ENCODE assay signal across 10 cellular contexts in the genomic region with DNA sequence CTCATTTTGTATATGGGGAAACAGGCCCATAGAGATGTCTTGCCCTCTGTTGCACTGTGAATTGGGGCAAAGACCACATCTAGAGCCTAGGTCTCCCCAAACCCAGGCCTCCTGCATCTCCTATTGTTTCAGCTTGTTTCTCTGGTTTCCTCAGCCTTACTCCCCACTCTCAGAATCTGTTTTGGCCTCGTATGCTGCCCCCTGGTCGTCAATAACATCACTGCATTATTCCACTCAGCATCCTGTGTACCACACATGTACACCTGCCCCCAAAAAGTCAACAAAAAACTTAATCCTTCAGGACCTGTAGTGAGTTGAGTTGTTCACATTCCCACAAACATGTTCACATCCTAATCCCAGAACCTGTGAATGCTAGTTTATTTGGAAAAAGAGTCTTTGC.
DNase-seq lines count a peak whose midpoint lies in the region; ATAC-seq, FAIRE-seq and TF ChIP-seq lines count a peak whose summit lies in the region.
"Had no signal": no experiment of that assay in that cellular context is flagged by ENCODE, and none has a peak within 500 bp of the region (broad histone marks: within the 10 kb centered on the region; RNA-seq: fewer than 3 reads in every experiment).

No MANE protein-coding gene starts in this region.

- no peaks in the 10 kb centered on the region for H3K27me3 ChIP-seq in psoas muscle (ENCODE audit: insufficient read depth in 3 of 3, low read length in 2 of 3)
- no peaks in the 10 kb centered on the region for H3K27me3 ChIP-seq in gastroesophageal sphincter

- ATAC-seq in psoas muscle: peak in 2 of 4 donors; percentile 54 to 58
- ATAC-seq in gastroesophageal sphincter: no peak

- H3K36me3 ChIP-seq in psoas muscle (ENCODE audit: insufficient read depth in 1 of 2, low read depth in 1 of 2) (no peaks in the 10 kb centered on the region), gastroesophageal sphincter (no peaks in the 10 kb centered on the region)

- intact Hi-C loops in psoas muscle (cut with DNase I): loop anchor here (2.0 to 10.0 kb wide), 2 partner anchors 99 to 101 kb away; no protein-coding TSS in a partner anchor

- TF ChIP-seq CTCF in GM12873 (IDR thresholded peaks at IDR 0.05; ENCODE audit: insufficient read depth, low read depth, low read length, missing control alignments) (peak; percentile 60), epithelial cell of esophagus (IDR thresholded peaks at IDR 0.05; ENCODE audit: insufficient read depth, low read depth, low read length, missing control alignments) (peak; percentile 66), psoas muscle (IDR thresholded peaks at IDR 0.05) (peak; percentile 34), gastroesophageal sphincter (IDR thresholded peaks at IDR 0.05) (peak in 2 of 4 experiments; percentile 12 to 46)

- no peak for TF ChIP-seq POLR2A in gastroesophageal sphincter (IDR thresholded peaks at IDR 0.05)

- H3K27ac ChIP-seq in psoas muscle (no peak overlapping the region), gastroesophageal sphincter (no peak overlapping the region)

- FAIRE-seq in HTR-8/SVneo (lab: Jason Lieb, UNC): no peak
- FAIRE-seq: endometrium had no signal

- WGBS in psoas muscle, 3 donors: 14 to 31% (median 15%) methylated on average over 2 of the region's 2 CpGs
- WGBS in gastroesophageal sphincter (ENCODE audit: low coverage in 1 of 2), 2 donors: 21 to 28% methylated on average over 2 of the region's 2 CpGs

- H3K9me3 ChIP-seq in psoas muscle (no peaks in the 10 kb centered on the region), gastroesophageal sphincter (no peaks in the 10 kb centered on the region)

- no peaks in the 10 kb centered on the region for H3K4me1 ChIP-seq in psoas muscle
- H3K4me1 ChIP-seq in gastroesophageal sphincter: no peaks in the 10 kb centered on the region

- H3K4me3 ChIP-seq in epithelial cell of esophagus (ENCODE audit: low read length) (no peak overlapping the region), psoas muscle (no peak overlapping the region), gastroesophageal sphincter (no peak overlapping the region)

- TF ChIP-seq EP300 in gastroesophageal sphincter (IDR thresholded peaks at IDR 0.05): no peak

- DNase-seq in LHCN-M2 (ENCODE audit: low read depth): peak; percentile 48
- peak; percentile 61 for DNase-seq in epithelial cell of esophagus (ENCODE audit: low read depth)
- no peak for DNase-seq in psoas muscle
- DNase-seq in effector CD4-positive, alpha-beta T cell: no peak
- DNase-seq in HTR-8/SVneo (ENCODE audit: insufficient read length, low spot score): no peak
- DNase-seq in GM19240 (ENCODE audit: insufficient read length, low spot score): no peak
- DNase-seq: NCI-H2029 treated with DMSO at 0.1 percent for 48 hours had no signal

Comparison
In these comparisons a context has a peak if more than half of its experiments do, and no peak if none do; other contexts are left out.
1. DNase-seq: peak in LHCN-M2 (single experiment) and epithelial cell of esophagus (single experiment); none in psoas muscle (0 of 2), effector CD4-positive, alpha-beta T cell (single experiment), HTR-8/SVneo (single experiment) and GM19240 (single experiment).